Comparison of ENCODE assay signal across 1 cellular context in the genomic region with DNA sequence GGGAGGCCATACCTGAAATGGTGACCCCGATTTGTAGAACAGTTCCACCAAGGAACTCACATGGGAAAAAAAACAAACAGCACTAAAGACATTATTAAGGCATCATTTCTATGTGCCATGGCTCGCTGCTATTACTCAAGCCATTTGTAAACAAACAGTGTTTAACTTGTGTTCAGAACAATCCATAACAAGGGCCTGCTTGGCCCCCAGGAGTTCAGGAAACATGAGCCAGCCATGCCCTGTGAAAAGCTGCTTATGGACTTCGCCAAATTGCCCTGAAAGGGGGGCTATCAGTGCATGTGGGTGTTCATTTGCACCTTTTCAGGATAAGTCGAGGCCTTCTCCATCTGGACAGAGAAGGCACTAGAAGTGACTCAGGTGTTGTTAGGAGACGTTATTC.
TF ChIP-seq lines count a peak whose summit lies in the region.

No MANE protein-coding gene starts in this region.

TF ChIP-seq in HepG2, 621 proteins besides CTCF, POLR2A, EP300 and RAD21 (continued from another document and continues in another):
- TF ChIP-seq, protein P1, sequence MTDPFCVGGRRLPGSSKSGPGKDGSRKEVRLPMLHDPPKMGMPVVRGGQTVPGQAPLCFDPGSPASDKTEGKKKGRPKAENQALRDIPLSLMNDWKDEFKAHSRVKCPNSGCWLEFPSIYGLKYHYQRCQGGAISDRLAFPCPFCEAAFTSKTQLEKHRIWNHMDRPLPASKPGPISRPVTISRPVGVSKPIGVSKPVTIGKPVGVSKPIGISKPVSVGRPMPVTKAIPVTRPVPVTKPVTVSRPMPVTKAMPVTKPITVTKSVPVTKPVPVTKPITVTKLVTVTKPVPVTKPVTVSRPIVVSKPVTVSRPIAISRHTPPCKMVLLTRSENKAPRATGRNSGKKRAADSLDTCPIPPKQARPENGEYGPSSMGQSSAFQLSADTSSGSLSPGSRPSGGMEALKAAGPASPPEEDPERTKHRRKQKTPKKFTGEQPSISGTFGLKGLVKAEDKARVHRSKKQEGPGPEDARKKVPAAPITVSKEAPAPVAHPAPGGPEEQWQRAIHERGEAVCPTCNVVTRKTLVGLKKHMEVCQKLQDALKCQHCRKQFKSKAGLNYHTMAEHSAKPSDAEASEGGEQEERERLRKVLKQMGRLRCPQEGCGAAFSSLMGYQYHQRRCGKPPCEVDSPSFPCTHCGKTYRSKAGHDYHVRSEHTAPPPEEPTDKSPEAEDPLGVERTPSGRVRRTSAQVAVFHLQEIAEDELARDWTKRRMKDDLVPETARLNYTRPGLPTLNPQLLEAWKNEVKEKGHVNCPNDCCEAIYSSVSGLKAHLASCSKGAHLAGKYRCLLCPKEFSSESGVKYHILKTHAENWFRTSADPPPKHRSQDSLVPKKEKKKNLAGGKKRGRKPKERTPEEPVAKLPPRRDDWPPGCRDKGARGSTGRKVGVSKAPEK (CRISPR knock-in tag; IDR thresholded peaks at IDR 0.05; ENCODE audit: borderline replicate concordance) = no peak
- TF ChIP-seq NFYB (CRISPR knock-in tag; IDR thresholded peaks at IDR 0.05) (no peak), NPAS2 (CRISPR knock-in tag; IDR thresholded peaks at IDR 0.05; ENCODE audit: borderline replicate concordance) (no peak), SP2 (CRISPR knock-in tag; IDR thresholded peaks at IDR 0.05) (no peak), ZNF224 (CRISPR knock-in tag; IDR thresholded peaks at IDR 0.05) (no peak), ZNF333 (CRISPR knock-in tag; IDR thresholded peaks at IDR 0.05; ENCODE audit: borderline replicate concordance) (no peak), DR1 (CRISPR knock-in tag; IDR thresholded peaks at IDR 0.05) (no peak), MZF1 (CRISPR knock-in tag; IDR thresholded peaks at IDR 0.05; ENCODE audit: borderline replicate concordance) (no peak), BORCS8-MEF2B (CRISPR knock-in tag; IDR thresholded peaks at IDR 0.05) (no peak), ESRRA (CRISPR knock-in tag; IDR thresholded peaks at IDR 0.05; ENCODE audit: low read depth) (no peak), GATAD1 (CRISPR knock-in tag; IDR thresholded peaks at IDR 0.05) (peak; percentile 32; the same call in 1 of the 2 replicates), ZNF670 (CRISPR knock-in tag; IDR thresholded peaks at IDR 0.05; ENCODE audit: borderline replicate concordance) (0 out of 2 replicates have a peak, but pooled peaks have one; percentile 61)
- TF ChIP-seq, protein P2, sequence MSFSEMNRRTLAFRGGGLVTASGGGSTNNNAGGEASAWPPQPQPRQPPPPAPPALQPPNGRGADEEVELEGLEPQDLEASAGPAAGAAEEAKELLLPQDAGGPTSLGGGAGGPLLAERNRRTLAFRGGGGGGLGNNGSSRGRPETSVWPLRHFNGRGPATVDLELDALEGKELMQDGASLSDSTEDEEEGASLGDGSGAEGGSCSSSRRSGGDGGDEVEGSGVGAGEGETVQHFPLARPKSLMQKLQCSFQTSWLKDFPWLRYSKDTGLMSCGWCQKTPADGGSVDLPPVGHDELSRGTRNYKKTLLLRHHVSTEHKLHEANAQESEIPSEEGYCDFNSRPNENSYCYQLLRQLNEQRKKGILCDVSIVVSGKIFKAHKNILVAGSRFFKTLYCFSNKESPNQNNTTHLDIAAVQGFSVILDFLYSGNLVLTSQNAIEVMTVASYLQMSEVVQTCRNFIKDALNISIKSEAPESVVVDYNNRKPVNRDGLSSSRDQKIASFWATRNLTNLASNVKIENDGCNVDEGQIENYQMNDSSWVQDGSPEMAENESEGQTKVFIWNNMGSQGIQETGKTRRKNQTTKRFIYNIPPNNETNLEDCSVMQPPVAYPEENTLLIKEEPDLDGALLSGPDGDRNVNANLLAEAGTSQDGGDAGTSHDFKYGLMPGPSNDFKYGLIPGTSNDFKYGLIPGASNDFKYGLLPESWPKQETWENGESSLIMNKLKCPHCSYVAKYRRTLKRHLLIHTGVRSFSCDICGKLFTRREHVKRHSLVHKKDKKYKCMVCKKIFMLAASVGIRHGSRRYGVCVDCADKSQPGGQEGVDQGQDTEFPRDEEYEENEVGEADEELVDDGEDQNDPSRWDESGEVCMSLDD (CRISPR knock-in tag; IDR thresholded peaks at IDR 0.05; ENCODE audit: borderline replicate concordance) = no peak
- TF ChIP-seq, protein P3, sequence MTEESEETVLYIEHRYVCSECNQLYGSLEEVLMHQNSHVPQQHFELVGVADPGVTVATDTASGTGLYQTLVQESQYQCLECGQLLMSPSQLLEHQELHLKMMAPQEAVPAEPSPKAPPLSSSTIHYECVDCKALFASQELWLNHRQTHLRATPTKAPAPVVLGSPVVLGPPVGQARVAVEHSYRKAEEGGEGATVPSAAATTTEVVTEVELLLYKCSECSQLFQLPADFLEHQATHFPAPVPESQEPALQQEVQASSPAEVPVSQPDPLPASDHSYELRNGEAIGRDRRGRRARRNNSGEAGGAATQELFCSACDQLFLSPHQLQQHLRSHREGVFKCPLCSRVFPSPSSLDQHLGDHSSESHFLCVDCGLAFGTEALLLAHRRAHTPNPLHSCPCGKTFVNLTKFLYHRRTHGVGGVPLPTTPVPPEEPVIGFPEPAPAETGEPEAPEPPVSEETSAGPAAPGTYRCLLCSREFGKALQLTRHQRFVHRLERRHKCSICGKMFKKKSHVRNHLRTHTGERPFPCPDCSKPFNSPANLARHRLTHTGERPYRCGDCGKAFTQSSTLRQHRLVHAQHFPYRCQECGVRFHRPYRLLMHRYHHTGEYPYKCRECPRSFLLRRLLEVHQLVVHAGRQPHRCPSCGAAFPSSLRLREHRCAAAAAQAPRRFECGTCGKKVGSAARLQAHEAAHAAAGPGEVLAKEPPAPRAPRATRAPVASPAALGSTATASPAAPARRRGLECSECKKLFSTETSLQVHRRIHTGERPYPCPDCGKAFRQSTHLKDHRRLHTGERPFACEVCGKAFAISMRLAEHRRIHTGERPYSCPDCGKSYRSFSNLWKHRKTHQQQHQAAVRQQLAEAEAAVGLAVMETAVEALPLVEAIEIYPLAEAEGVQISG (CRISPR knock-in tag; IDR thresholded peaks at IDR 0.05) = 0 out of 2 replicates have a peak, but pooled peaks have one; percentile 17
- TF ChIP-seq, protein P4, sequence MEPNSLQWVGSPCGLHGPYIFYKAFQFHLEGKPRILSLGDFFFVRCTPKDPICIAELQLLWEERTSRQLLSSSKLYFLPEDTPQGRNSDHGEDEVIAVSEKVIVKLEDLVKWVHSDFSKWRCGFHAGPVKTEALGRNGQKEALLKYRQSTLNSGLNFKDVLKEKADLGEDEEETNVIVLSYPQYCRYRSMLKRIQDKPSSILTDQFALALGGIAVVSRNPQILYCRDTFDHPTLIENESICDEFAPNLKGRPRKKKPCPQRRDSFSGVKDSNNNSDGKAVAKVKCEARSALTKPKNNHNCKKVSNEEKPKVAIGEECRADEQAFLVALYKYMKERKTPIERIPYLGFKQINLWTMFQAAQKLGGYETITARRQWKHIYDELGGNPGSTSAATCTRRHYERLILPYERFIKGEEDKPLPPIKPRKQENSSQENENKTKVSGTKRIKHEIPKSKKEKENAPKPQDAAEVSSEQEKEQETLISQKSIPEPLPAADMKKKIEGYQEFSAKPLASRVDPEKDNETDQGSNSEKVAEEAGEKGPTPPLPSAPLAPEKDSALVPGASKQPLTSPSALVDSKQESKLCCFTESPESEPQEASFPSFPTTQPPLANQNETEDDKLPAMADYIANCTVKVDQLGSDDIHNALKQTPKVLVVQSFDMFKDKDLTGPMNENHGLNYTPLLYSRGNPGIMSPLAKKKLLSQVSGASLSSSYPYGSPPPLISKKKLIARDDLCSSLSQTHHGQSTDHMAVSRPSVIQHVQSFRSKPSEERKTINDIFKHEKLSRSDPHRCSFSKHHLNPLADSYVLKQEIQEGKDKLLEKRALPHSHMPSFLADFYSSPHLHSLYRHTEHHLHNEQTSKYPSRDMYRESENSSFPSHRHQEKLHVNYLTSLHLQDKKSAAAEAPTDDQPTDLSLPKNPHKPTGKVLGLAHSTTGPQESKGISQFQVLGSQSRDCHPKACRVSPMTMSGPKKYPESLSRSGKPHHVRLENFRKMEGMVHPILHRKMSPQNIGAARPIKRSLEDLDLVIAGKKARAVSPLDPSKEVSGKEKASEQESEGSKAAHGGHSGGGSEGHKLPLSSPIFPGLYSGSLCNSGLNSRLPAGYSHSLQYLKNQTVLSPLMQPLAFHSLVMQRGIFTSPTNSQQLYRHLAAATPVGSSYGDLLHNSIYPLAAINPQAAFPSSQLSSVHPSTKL (CRISPR knock-in tag; IDR thresholded peaks at IDR 0.05) = peak; percentile 75; the same call in 1 of the 2 replicates
- TF ChIP-seq, protein P5, sequence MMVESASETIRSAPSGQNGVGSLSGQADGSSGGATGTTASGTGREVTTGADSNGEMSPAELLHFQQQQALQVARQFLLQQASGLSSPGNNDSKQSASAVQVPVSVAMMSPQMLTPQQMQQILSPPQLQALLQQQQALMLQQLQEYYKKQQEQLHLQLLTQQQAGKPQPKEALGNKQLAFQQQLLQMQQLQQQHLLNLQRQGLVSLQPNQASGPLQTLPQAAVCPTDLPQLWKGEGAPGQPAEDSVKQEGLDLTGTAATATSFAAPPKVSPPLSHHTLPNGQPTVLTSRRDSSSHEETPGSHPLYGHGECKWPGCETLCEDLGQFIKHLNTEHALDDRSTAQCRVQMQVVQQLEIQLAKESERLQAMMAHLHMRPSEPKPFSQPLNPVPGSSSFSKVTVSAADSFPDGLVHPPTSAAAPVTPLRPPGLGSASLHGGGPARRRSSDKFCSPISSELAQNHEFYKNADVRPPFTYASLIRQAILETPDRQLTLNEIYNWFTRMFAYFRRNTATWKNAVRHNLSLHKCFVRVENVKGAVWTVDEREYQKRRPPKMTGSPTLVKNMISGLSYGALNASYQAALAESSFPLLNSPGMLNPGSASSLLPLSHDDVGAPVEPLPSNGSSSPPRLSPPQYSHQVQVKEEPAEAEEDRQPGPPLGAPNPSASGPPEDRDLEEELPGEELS (CRISPR knock-in tag; IDR thresholded peaks at IDR 0.05) = peak; percentile 72; the same call in 1 of the 2 replicates
- TF ChIP-seq, protein P6, sequence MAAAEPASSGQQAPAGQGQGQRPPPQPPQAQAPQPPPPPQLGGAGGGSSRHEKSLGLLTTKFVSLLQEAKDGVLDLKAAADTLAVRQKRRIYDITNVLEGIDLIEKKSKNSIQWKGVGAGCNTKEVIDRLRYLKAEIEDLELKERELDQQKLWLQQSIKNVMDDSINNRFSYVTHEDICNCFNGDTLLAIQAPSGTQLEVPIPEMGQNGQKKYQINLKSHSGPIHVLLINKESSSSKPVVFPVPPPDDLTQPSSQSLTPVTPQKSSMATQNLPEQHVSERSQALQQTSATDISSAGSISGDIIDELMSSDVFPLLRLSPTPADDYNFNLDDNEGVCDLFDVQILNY (CRISPR knock-in tag; conservative IDR thresholded peaks at IDR 0.05) = no peak
- TF ChIP-seq, protein P7, sequence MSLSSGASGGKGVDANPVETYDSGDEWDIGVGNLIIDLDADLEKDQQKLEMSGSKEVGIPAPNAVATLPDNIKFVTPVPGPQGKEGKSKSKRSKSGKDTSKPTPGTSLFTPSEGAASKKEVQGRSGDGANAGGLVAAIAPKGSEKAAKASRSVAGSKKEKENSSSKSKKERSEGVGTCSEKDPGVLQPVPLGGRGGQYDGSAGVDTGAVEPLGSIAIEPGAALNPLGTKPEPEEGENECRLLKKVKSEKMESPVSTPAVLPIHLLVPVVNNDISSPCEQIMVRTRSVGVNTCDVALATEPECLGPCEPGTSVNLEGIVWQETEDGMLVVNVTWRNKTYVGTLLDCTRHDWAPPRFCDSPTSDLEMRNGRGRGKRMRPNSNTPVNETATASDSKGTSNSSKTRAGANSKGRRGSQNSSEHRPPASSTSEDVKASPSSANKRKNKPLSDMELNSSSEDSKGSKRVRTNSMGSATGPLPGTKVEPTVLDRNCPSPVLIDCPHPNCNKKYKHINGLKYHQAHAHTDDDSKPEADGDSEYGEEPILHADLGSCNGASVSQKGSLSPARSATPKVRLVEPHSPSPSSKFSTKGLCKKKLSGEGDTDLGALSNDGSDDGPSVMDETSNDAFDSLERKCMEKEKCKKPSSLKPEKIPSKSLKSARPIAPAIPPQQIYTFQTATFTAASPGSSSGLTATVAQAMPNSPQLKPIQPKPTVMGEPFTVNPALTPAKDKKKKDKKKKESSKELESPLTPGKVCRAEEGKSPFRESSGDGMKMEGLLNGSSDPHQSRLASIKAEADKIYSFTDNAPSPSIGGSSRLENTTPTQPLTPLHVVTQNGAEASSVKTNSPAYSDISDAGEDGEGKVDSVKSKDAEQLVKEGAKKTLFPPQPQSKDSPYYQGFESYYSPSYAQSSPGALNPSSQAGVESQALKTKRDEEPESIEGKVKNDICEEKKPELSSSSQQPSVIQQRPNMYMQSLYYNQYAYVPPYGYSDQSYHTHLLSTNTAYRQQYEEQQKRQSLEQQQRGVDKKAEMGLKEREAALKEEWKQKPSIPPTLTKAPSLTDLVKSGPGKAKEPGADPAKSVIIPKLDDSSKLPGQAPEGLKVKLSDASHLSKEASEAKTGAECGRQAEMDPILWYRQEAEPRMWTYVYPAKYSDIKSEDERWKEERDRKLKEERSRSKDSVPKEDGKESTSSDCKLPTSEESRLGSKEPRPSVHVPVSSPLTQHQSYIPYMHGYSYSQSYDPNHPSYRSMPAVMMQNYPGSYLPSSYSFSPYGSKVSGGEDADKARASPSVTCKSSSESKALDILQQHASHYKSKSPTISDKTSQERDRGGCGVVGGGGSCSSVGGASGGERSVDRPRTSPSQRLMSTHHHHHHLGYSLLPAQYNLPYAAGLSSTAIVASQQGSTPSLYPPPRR (CRISPR knock-in tag; IDR thresholded peaks at IDR 0.05; ENCODE audit: borderline replicate concordance) = peak; percentile 50; the same call in 1 of the 2 replicates
- TF ChIP-seq, protein P8, sequence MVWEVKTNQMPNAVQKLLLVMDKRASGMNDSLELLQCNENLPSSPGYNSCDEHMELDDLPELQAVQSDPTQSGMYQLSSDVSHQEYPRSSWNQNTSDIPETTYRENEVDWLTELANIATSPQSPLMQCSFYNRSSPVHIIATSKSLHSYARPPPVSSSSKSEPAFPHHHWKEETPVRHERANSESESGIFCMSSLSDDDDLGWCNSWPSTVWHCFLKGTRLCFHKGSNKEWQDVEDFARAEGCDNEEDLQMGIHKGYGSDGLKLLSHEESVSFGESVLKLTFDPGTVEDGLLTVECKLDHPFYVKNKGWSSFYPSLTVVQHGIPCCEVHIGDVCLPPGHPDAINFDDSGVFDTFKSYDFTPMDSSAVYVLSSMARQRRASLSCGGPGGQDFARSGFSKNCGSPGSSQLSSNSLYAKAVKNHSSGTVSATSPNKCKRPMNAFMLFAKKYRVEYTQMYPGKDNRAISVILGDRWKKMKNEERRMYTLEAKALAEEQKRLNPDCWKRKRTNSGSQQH (CRISPR knock-in tag; IDR thresholded peaks at IDR 0.05; ENCODE audit: low read depth) = 0 out of 2 replicates have a peak, but pooled peaks have one; percentile 54
